18 cellular contexts compared by ENCODE assay signal in genomic region chr15:96274698-96275097, GRCh38. TPM values are rescaled to one million over a fixed set of nuclear protein-coding genes. Genes with fewer than 3 reads are reported as not detected.
DNase-seq lines count a peak whose midpoint lies in the region; ATAC-seq, FAIRE-seq and TF ChIP-seq lines count a peak whose summit lies in the region.
"Had no signal": no experiment of that assay in that cellular context is flagged by ENCODE, and none has a peak within 500 bp of the region (broad histone marks: within the 10 kb centered on the region; RNA-seq: fewer than 3 reads in every experiment).

No MANE protein-coding gene starts in this region.

- no peak for TF ChIP-seq EP300 in K562 (IDR thresholded peaks at IDR 0.05; ENCODE audit: low read length)

- no peaks in the 10 kb centered on the region for H3K9me1 ChIP-seq in K562 (ENCODE audit: control insufficient read depth, insufficient read depth, low read length)

- H4K20me1 ChIP-seq in K562 (replicated peaks; ENCODE audit: control insufficient read depth, insufficient read depth, low read length) = no peaks in the 10 kb centered on the region

- no peak for ATAC-seq in K562
- ATAC-seq in lower lobe of right lung = no peak
- ATAC-seq: HepG2; right cardiac atrium; stimulated activated naive CD8-positive, alpha-beta T cell treated with anti-CD3 and anti-CD28 coated beads, Interleukin-15, amount 100 ng/mL, for 72 hours had no signal

- peak overlapping the region; percentile 96 for H3K27ac ChIP-seq in ACC112 (ENCODE audit: low read depth, low read length)
- peak overlapping the region; percentile 74; the same call in 2 of the 3 replicates for H3K27ac ChIP-seq in K562 (ENCODE audit: extremely low read depth, low read depth, low read length)
- H3K27ac ChIP-seq in lower lobe of right lung = no peak overlapping the region
- H3K27ac ChIP-seq: esophagus squamous epithelium had no signal

- no peak for TF ChIP-seq RAD21 in K562 (CRISPR knock-in tag; conservative IDR thresholded peaks at IDR 0.05 in 1 of 2, IDR thresholded peaks at IDR 0.05 in 1 of 2)

- H3K27me3 ChIP-seq in ACC112 (ENCODE audit: insufficient read depth, low read length) (no peaks in the 10 kb centered on the region), K562 (ENCODE audit: control insufficient read depth in 2 of 2, insufficient read depth in 2 of 2, low read length in 2 of 2) (no peaks in the 10 kb centered on the region), lower lobe of right lung (ENCODE audit: low read depth) (no peaks in the 10 kb centered on the region)
- H3K27me3 ChIP-seq: esophagus squamous epithelium had no signal

- peaks cover 68% of the 10 kb centered on the region for H3K4me1 ChIP-seq in ACC112 (ENCODE audit: control insufficient read depth, insufficient read depth, low read length, unreplicated experiment)
- H3K4me1 ChIP-seq in K562 (replicated peaks in 1 of 2; ENCODE audit: control insufficient read depth in 2 of 2, insufficient read depth in 2 of 2, low read length in 2 of 2) = peaks cover 11 to 30% of the 10 kb centered on the region in 2 experiments
- H3K4me1 ChIP-seq in lower lobe of right lung = no peaks in the 10 kb centered on the region
- H3K4me1 ChIP-seq: esophagus squamous epithelium had no signal

- H2AFZ ChIP-seq in ACC112 (ENCODE audit: low read length, unreplicated experiment) (no peak overlapping the region), K562 (ENCODE audit: low read depth, low read length) (peak overlapping the region; percentile 26; the same call in 1 of the 2 replicates)

- H3K79me2 ChIP-seq in ACC112 (ENCODE audit: control insufficient read depth, insufficient read depth, low read length, unreplicated experiment) (peaks cover 20% of the 10 kb centered on the region), K562 (ENCODE audit: control insufficient read depth, insufficient read depth, low read length) (no peaks in the 10 kb centered on the region)

- in situ Hi-C loops in K562 (cut with MboI) = no loop called here

- CTCF ChIA-PET in K562 (lab: Yijun Ruan, JAX; ENCODE audit: low intra/inter-chr PET ratio) = no interaction called here

- POLR2A ChIA-PET in K562 (lab: Yijun Ruan, JAX) = interaction anchor here (2.3 kb wide), 1 partner anchor 10 kb away, joined by 21 read pairs; no protein-coding TSS in a partner anchor

- TF ChIP-seq CTCF in K562 (IDR thresholded peaks at IDR 0.05 in 2 of 3, conservative IDR thresholded peaks at IDR 0.05 in 1 of 3; ENCODE audit: insufficient read depth in 2 of 3, low read depth in 1 of 3, low read length in 3 of 3) (no peak), lower lobe of right lung (IDR thresholded peaks at IDR 0.05) (no peak)

- BruUV-seq in K562 (replicated peaks; lab: Mats Ljungman, UMichigan) = no TSS peak

- H3K9ac ChIP-seq in K562 (ENCODE audit: insufficient read depth in 1 of 2, low read depth in 2 of 2, low read length in 2 of 2) = peak overlapping the region in 1 of 2 experiments; percentile 34; a peak in 1 of 4 replicates

- no peak for FAIRE-seq in K562 (lab: Jason Lieb, UNC)
- FAIRE-seq: HepG2, kidney had no signal

- TF ChIP-seq POLR2A in K562 (conservative IDR thresholded peaks at IDR 0.05) = no peak

- DNase-seq in M059J (ENCODE audit: low read depth) = peak; percentile 77
- DNase-seq in K562 (ENCODE audit: extremely low read depth in 1 of 4, low spot score in 3 of 4) = no peak
- peak; percentile 8 to 25 for DNase-seq in lung microvascular endothelial cell (ENCODE audit: low read depth in 2 of 2)
- no peak for DNase-seq in stimulated activated CD4-positive, alpha-beta T cell treated with anti-CD3 and anti-CD28 coated beads, Interleukin-15, amount 100 ng/mL, for 24 hours
- DNase-seq in head of caudate nucleus = no peak
- DNase-seq in lower lobe of right lung = no peak
- DNase-seq in DMS79 treated with DMSO at 0.1 percent for 48 hours (lab: John Stamatoyannopoulos, UW) = no peak
- DNase-seq: activated CD4-positive, alpha-beta T cell treated with anti-CD3 and anti-CD28 coated beads, Interleukin-2, amount 50 U/mL, for 48 hours; CD4-positive, alpha-beta T cell; esophagus squamous epithelium; kidney; NCI-H2081 treated with DMSO at 0.1 percent for 48 hours; NCI-H524; right cardiac atrium; stimulated activated CD4-positive, alpha-beta T cell treated with anti-CD3 and anti-CD28 coated beads, Interleukin-1b, Interleukin-23, amount 100 ng/mL, for 48 hours; stimulated activated naive CD8-positive, alpha-beta T cell treated with anti-CD3 and anti-CD28 coated beads, Interleukin-15, amount 100 ng/mL, for 72 hours had no signal

- WGBS in K562 (ENCODE audit: insufficient coverage, low coverage, missing lambda C conversion rate) = 57% methylated on average over 2 of the region's 2 CpGs

- H3K36me3 ChIP-seq in ACC112 (ENCODE audit: insufficient read depth, low read length) (peaks cover 33% of the 10 kb centered on the region), K562 (ENCODE audit: control insufficient read depth, insufficient read depth, low read length) (peaks cover 19% of the 10 kb centered on the region), lower lobe of right lung (peaks cover 4% of the 10 kb centered on the region)

- intact Hi-C loops in K562 (cut with micrococcal nuclease) = loop anchor here (5.0 kb wide), 2 partner anchors 142 to 222 kb away; no protein-coding TSS in a partner anchor
- intact Hi-C loops in head of caudate nucleus (cut with DNase I) = no loop called here
- intact Hi-C loops in lower lobe of right lung (cut with DNase I) = no loop called here

- no peak overlapping the region for H3K4me2 ChIP-seq in K562 (ENCODE audit: insufficient read depth, low read length)

- H3K4me3 ChIP-seq in ACC112 (ENCODE audit: low read depth, low read length) = peak overlapping the region; percentile 47
- H3K4me3 ChIP-seq in K562 = no peak overlapping the region
- no peak overlapping the region for H3K4me3 ChIP-seq in lower lobe of right lung
- H3K4me3 ChIP-seq: esophagus squamous epithelium had no signal

- peaks cover 12% of the 10 kb centered on the region; the same call in 1 of the 2 replicates for H3K9me3 ChIP-seq in K562 (replicated peaks; ENCODE audit: control insufficient read depth, insufficient read depth, low read depth, low read length)
- no peaks in the 10 kb centered on the region for H3K9me3 ChIP-seq in lower lobe of right lung
- H3K9me3 ChIP-seq: esophagus squamous epithelium had no signal

TF ChIP-seq in K562, 482 proteins besides CTCF, POLR2A, EP300 and RAD21:
- no peak for TF ChIP-seq HNRNPLL (IDR thresholded peaks at IDR 0.05; ENCODE audit: low read depth, low read length, poor library complexity, severe bottlenecking)
- TF ChIP-seq SRSF1 (IDR thresholded peaks at IDR 0.05; ENCODE audit: low read depth, low read length) = no peak
- no peak for TF ChIP-seq HDAC2 (IDR thresholded peaks at IDR 0.05)
- TF ChIP-seq E2F1 (CRISPR knock-in tag; IDR thresholded peaks at IDR 0.05) = no peak
- no peak for TF ChIP-seq THRAP3 (IDR thresholded peaks at IDR 0.05; ENCODE audit: borderline replicate concordance)
- no peak for TF ChIP-seq KHSRP (IDR thresholded peaks at IDR 0.05)

RNA-seq across cellular contexts. Expression of gene NR2F2, which starts 55.8 kb away (rescaled TPM):
- total RNA-seq in M059J (2014; rRNA removed; shearing (Covaris generic)) = 34.1 and 37.8 TPM in 2 replicates
- total RNA-seq in K562 (2011; cell fraction: chromatin; rRNA removed; ENCODE audit: low replicate concordance) = 16.8 and 21.5 TPM in 2 replicates
- total RNA-seq in K562 (2011; cell fraction: nucleolus; rRNA removed) = 10.5 and 13.2 TPM in 2 replicates
- total RNA-seq in K562 (2011; cell fraction: nucleoplasm; rRNA removed) = 14.2 and 23.5 TPM in 2 replicates
- total RNA-seq in K562 (2014; rRNA removed) = 6.8 and 8.3 TPM in 2 replicates
- total RNA-seq in K562 (2014; rRNA removed; fragmentation: Illumina TruSeq; extraction: Trizol) = 8.3 and 9.9 TPM in 2 replicates
- total RNA-seq in K562 (2015; rRNA removed; fragmentation: Illumina TruSeq; extraction: Trizol) = 11.9 and 13.1 TPM in 2 replicates
- total RNA-seq in K562 (2021) = 49.7 and 51.8 TPM in 2 replicates
- polyA plus RNA-seq in K562 (2011; rRNA removed) = 6.0 and 10.9 TPM in 2 replicates
- polyA plus RNA-seq in K562 (2011; cell fraction: cytosol; rRNA removed) = 7.7 and 13.7 TPM in 2 replicates
- 11.9 and 16.2 TPM in 2 replicates for polyA plus RNA-seq in K562 (2011; cell fraction: nucleus; rRNA removed)
- polyA plus RNA-seq in K562 (2012) = 35.3 and 71.0 TPM in 2 replicates
- 41.0 and 41.5 TPM in 2 replicates for polyA plus RNA-seq in K562 (2014; fragmentation: Illumina TruSeq; extraction: Trizol)
- 10 to 100 TPM in 1 of 2 experiments, 1 to 10 TPM in 1; 9.7 to 11.1 TPM for polyA plus RNA-seq in K562 (2014; fragmentation: Nextera tagmentation; extraction: Ambion mirVana)
- polyA plus RNA-seq in K562 (2014; rRNA removed) = 21.8 and 24.2 TPM in 2 replicates
- polyA minus RNA-seq in K562 (2011; rRNA and poly(A)+ RNA removed) = 5.4 TPM in 2 replicates
- polyA minus RNA-seq in K562 (2011; cell fraction: cytosol; rRNA and poly(A)+ RNA removed) = 17.7 and 27.6 TPM in 2 replicates
- polyA minus RNA-seq in K562 (2011; cell fraction: nucleus; rRNA and poly(A)+ RNA removed) = 9.8 and 9.9 TPM in 2 replicates
- 17.4 and 25.0 TPM in 2 replicates for total RNA-seq in lung microvascular endothelial cell
- total RNA-seq in lower lobe of right lung = 50.6 TPM
- total RNA-seq: CD4-positive, alpha-beta T cell had no signal

Comparison
In these comparisons a context has a peak if more than half of its experiments do, and no peak if none do; other contexts are left out.
1. DNase-seq: peak in M059J (single experiment) and lung microvascular endothelial cell (2 of 2); none in K562 (0 of 4), stimulated activated CD4-positive, alpha-beta T cell treated with anti-CD3 and anti-CD28 coated beads, Interleukin-15, amount 100 ng/mL, for 24 hours (single experiment), head of caudate nucleus (0 of 42), lower lobe of right lung (single experiment) and DMS79 treated with DMSO at 0.1 percent for 48 hours (single experiment).